Comparison of ENCODE assay signal across 21 cellular contexts in genomic region chr5:161283296-161283695, GRCh38.
DNase-seq lines count a peak whose midpoint lies in the region; ATAC-seq, FAIRE-seq and TF ChIP-seq lines count a peak whose summit lies in the region.
"Had no signal": no experiment of that assay in that cellular context is flagged by ENCODE, and none has a peak within 500 bp of the region (broad histone marks: within the 10 kb centered on the region; RNA-seq: fewer than 3 reads in every experiment).

No MANE protein-coding gene starts in this region.

- no peak for FAIRE-seq in GM12891 (lab: Jason Lieb, UNC)
- FAIRE-seq: A204.1, D721Med had no signal

- H3K27ac ChIP-seq in mesendoderm (ENCODE audit: low read depth, low read length): no peak overlapping the region
- H3K27ac ChIP-seq: 22Rv1; BLaER1 treated with 17β-estradiol and CSF1 and Interleukin-3, amounts not matched to agents 10 nM and 100 nM had no signal

- no CpG with 5 or more reads among the region's 1 CpG for WGBS in mesendoderm (ENCODE audit: extremely low coverage, insufficient coverage, low lambda C conversion rate)

- no peak overlapping the region for H3K4ac ChIP-seq in mesendoderm (ENCODE audit: low read depth, low read length)

- intact Hi-C loops in left colon (cut with DNase I, micrococcal nuclease): no loop called here

- TF ChIP-seq CTCF in GM10248 (IDR thresholded peaks at IDR 0.05; ENCODE audit: control extremely low read depth, extremely low read depth, low read depth, missing control alignments): no peak

- no peaks in the 10 kb centered on the region for H3K36me3 ChIP-seq in mesendoderm (ENCODE audit: control insufficient read depth, insufficient read depth, low read length)
- H3K36me3 ChIP-seq: BE2C; BLaER1 treated with 17β-estradiol and CSF1 and Interleukin-3, amounts not matched to agents 10 nM and 100 nM had no signal

- H3K4me3 ChIP-seq in mesendoderm (ENCODE audit: low read length): no peak overlapping the region
- H3K4me3 ChIP-seq: BLaER1 treated with 17β-estradiol and CSF1 and Interleukin-3, amounts not matched to agents 10 nM and 100 nM; GM23338 had no signal

- no peak overlapping the region for H3K18ac ChIP-seq in mesendoderm (ENCODE audit: low read length)

- H4K5ac ChIP-seq in mesendoderm (ENCODE audit: low read length): no peak overlapping the region

- H3K23ac ChIP-seq in mesendoderm (ENCODE audit: low read length): no peak overlapping the region

- H2BK15ac ChIP-seq in mesendoderm (replicated peaks; ENCODE audit: low read depth): no peak overlapping the region

- no peaks in the 10 kb centered on the region for H3K79me2 ChIP-seq in mesendoderm (ENCODE audit: control insufficient read depth, insufficient read depth, low read length)

- CTCF ChIA-PET in GM10248 (lab: Yijun Ruan, JAX): interaction anchor here (1.5 to 2.0 kb wide), 3 partner anchors 10 to 24 kb away, joined by 4 read pairs; no protein-coding TSS in a partner anchor

- no peaks in the 10 kb centered on the region for H3K79me1 ChIP-seq in mesendoderm (ENCODE audit: low read length)

- H2BK120ac ChIP-seq in mesendoderm (ENCODE audit: low read depth, low read length): no peak overlapping the region

- H4K8ac ChIP-seq in mesendoderm (ENCODE audit: low read depth, low read length): no peak overlapping the region

- H2AK5ac ChIP-seq in mesendoderm (ENCODE audit: low read length): peak overlapping the region; percentile 75

- POLR2A ChIA-PET in GM10248 (lab: Yijun Ruan, JAX): no interaction called here

- H2BK5ac ChIP-seq in mesendoderm (ENCODE audit: low read length): no peak overlapping the region

- H3K56ac ChIP-seq in mesendoderm (ENCODE audit: low read length): no peak overlapping the region

- H3K27me3 ChIP-seq in mesendoderm (ENCODE audit: insufficient read depth, low read length, poor library complexity): no peaks in the 10 kb centered on the region
- H3K27me3 ChIP-seq: BE2C; BLaER1 treated with 17β-estradiol and CSF1 and Interleukin-3, amounts not matched to agents 10 nM and 100 nM had no signal

- DNase-seq in Ammon's horn (ENCODE audit: low spot score) (peak; percentile 11), NCI-H446 treated with DMSO at 0.1 percent for 48 hours (lab: John Stamatoyannopoulos, UW) (peak; percentile 88), cerebellum (ENCODE audit: low spot score) (peak; percentile 68), mesendoderm (no peak), left colon (no peak), GM12891 (ENCODE audit: insufficient read length, low spot score) (no peak), GM10248 (ENCODE audit: extremely low spot score) (no peak)
- DNase-seq: BE2C; CD4-positive, alpha-beta T cell; CD8-positive, alpha-beta memory T cell; DMS 273 treated with DMSO at 0.1 percent for 48 hours; DMS79; EL; GF-D8; H9 had no signal

- TF ChIP-seq POLR2A in GM12891 (IDR thresholded peaks at IDR 0.05; ENCODE audit: low read depth, low read length): no peak

- H3K9ac ChIP-seq in mesendoderm (ENCODE audit: low read length): no peak overlapping the region
- H3K9ac ChIP-seq: BLaER1 treated with 17β-estradiol and CSF1 and Interleukin-3, amounts not matched to agents 10 nM and 100 nM had no signal

- H3K4me2 ChIP-seq in mesendoderm (ENCODE audit: low read length): no peak overlapping the region
- H3K4me2 ChIP-seq: BLaER1 treated with 17β-estradiol and CSF1 and Interleukin-3, amounts not matched to agents 10 nM and 100 nM; GM23338 had no signal

- peaks cover 9% of the 10 kb centered on the region for H3K4me1 ChIP-seq in mesendoderm (ENCODE audit: control insufficient read depth, low read depth, low read length)
- H3K4me1 ChIP-seq: BE2C had no signal

- ATAC-seq in left colon: no peak
- ATAC-seq: GM23338, HCT116 had no signal

TF ChIP-seq in GM12891, 5 proteins besides CTCF, POLR2A, EP300 and RAD21:
- TF ChIP-seq POLR2AphosphoS5 (IDR thresholded peaks at IDR 0.05; ENCODE audit: low read depth, low read length) (no peak), PAX5 (IDR thresholded peaks at IDR 0.05; ENCODE audit: insufficient read depth, low read length, severe bottlenecking) (no peak), TAF1 (IDR thresholded peaks at IDR 0.05; ENCODE audit: low read depth, low read length) (no peak), SPI1 (IDR thresholded peaks at IDR 0.05; ENCODE audit: low read depth, low read length) (no peak)

Comparison
In these comparisons a context has a peak if more than half of its experiments do, and no peak if none do; other contexts are left out.
1. DNase-seq: peak in Ammon's horn (single experiment), NCI-H446 treated with DMSO at 0.1 percent for 48 hours (single experiment) and cerebellum (single experiment); none in mesendoderm (single experiment), left colon (0 of 2), GM12891 (single experiment) and GM10248 (single experiment).